22 cellular contexts compared by ENCODE assay signal in the genomic region with DNA sequence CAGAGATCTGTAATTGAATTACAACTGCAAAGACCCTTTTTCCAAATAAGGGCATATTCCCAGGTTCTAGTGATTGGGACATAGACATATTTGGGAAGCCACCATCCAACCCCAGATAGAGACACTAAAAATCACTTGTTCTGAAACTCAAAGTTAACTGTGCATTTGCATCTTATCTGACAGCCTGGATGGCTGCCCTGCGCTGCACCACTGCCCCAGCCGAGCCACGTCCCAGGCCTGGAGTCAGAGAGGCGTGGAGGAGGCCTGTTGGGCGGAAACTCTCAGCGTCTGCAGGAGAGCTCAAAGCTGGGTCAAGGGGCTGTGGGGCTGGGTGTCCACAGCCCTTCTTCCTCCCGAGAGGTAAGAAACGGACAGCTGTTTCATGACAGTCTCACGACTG.
"Had no signal": no experiment of that assay in that cellular context is flagged by ENCODE, and none has a peak within 500 bp of the region (broad histone marks: within the 10 kb centered on the region; RNA-seq: fewer than 3 reads in every experiment).

No MANE protein-coding gene starts in this region.

- H3K9me3 Mint-ChIP-seq: type B pancreatic cell had no signal

- H3K36me3 ChIP-seq: lower lobe of right lung, ovary, sigmoid colon, stomach, thyroid gland had no signal

- FAIRE-seq: frontal cortex, urothelium cell line had no signal

- H3K4me1 ChIP-seq: lower lobe of right lung, sigmoid colon, stomach, thyroid gland had no signal

- H3K27me3 ChIP-seq: dorsolateral prefrontal cortex, ovary, thyroid gland had no signal

- H3K36me3 Mint-ChIP-seq: immature natural killer cell; stimulated activated effector memory CD8-positive, alpha-beta T cell treated with anti-CD3 and anti-CD28 coated beads, Interleukin-12 subunit alpha, Interleukin-12 subunit beta, amount 100 ng/mL, for 72 hours had no signal

- ATAC-seq: left colon; left ventricle myocardium superior; lower lobe of right lung; naive thymus-derived CD8-positive, alpha-beta T cell; stimulated activated effector memory CD8-positive, alpha-beta T cell treated with anti-CD3 and anti-CD28 coated beads, Interleukin-12 subunit alpha, Interleukin-12 subunit beta, amount 100 ng/mL, for 72 hours had no signal

- DNase-seq: dorsolateral prefrontal cortex; effector CD4-positive, alpha-beta T cell; hypothalamus; immature natural killer cell; islet precursor cell; kidney glomerular epithelial cell; left colon; left ventricle myocardium superior; lower lobe of right lung; naive thymus-derived CD8-positive, alpha-beta T cell; occipital lobe; ovary; sigmoid colon; stimulated activated CD4-positive, alpha-beta T cell treated with anti-CD3 and anti-CD28 coated beads, Interleukin-2, amount 100 ng/mL, for 24 hours; stimulated activated CD4-positive, alpha-beta T cell treated with anti-CD3 and anti-CD28 coated beads, Interleukin-4, amount 100 ng/mL, for 24 hours; stimulated activated naive CD4-positive, alpha-beta T cell treated with Interleukin-2 at 50 U/mL for 16 hours; stomach; thyroid gland had no signal

- H3K9me3 ChIP-seq: lower lobe of right lung, ovary, sigmoid colon, thyroid gland had no signal

- H3K4me1 Mint-ChIP-seq: immature natural killer cell; naive thymus-derived CD8-positive, alpha-beta T cell; stimulated activated effector memory CD8-positive, alpha-beta T cell treated with anti-CD3 and anti-CD28 coated beads, Interleukin-12 subunit alpha, Interleukin-12 subunit beta, amount 100 ng/mL, for 72 hours had no signal

- H3K27ac ChIP-seq: dorsolateral prefrontal cortex, lower lobe of right lung, ovary, sigmoid colon, stomach, thyroid gland had no signal

- H3K27ac Mint-ChIP-seq: immature natural killer cell; naive thymus-derived CD8-positive, alpha-beta T cell; stimulated activated effector memory CD8-positive, alpha-beta T cell treated with anti-CD3 and anti-CD28 coated beads, Interleukin-12 subunit alpha, Interleukin-12 subunit beta, amount 100 ng/mL, for 72 hours; type B pancreatic cell had no signal

- H3K4me3 ChIP-seq: dorsolateral prefrontal cortex, lower lobe of right lung, ovary, sigmoid colon, stomach, thyroid gland had no signal

- H3K4me3 Mint-ChIP-seq: immature natural killer cell; naive thymus-derived CD8-positive, alpha-beta T cell; stimulated activated effector memory CD8-positive, alpha-beta T cell treated with anti-CD3 and anti-CD28 coated beads, Interleukin-12 subunit alpha, Interleukin-12 subunit beta, amount 100 ng/mL, for 72 hours; type B pancreatic cell had no signal
